1 cellular context compared by ENCODE assay signal in genomic region chr1:234963180-234963903, GRCh38.
TF ChIP-seq lines count a peak whose summit lies in the region.

No MANE protein-coding gene starts in this region.

TF ChIP-seq in HepG2, 621 proteins besides CTCF, POLR2A, EP300 and RAD21 (continued from another document and continues in another):
- TF ChIP-seq BORCS8-MEF2B (CRISPR knock-in tag; IDR thresholded peaks at IDR 0.05) (peak; percentile 42), ZFYVE20 (CRISPR knock-in tag; IDR thresholded peaks at IDR 0.05; ENCODE audit: borderline replicate concordance, low read depth) (no peak), POLR2G (IDR thresholded peaks at IDR 0.05; ENCODE audit: low read depth, low read length) (0 out of 2 replicates have a peak, but pooled peaks have one; percentile 65), ZNF737 (CRISPR knock-in tag; IDR thresholded peaks at IDR 0.05; ENCODE audit: borderline replicate concordance) (no peak), ZNF24 (IDR thresholded peaks at IDR 0.05) (0 out of 2 replicates have a peak, but pooled peaks have one; percentile 10), HMGXB3 (CRISPR knock-in tag; IDR thresholded peaks at IDR 0.05; ENCODE audit: borderline replicate concordance) (peak; percentile 11; the same call in 1 of the 2 replicates), KLF16 (CRISPR knock-in tag; IDR thresholded peaks at IDR 0.05) (peak in 1 of 2 experiments; percentile 69; a peak in 2 of 4 replicates), IKZF5 (CRISPR knock-in tag; IDR thresholded peaks at IDR 0.05) (peak; percentile 94), PBX3 (CRISPR knock-in tag; IDR thresholded peaks at IDR 0.05; ENCODE audit: borderline replicate concordance) (no peak), FOXP4 (CRISPR knock-in tag; IDR thresholded peaks at IDR 0.05) (peak; percentile 95), RARA (CRISPR knock-in tag; IDR thresholded peaks at IDR 0.05) (peak; percentile 86), ZNF280D (CRISPR knock-in tag; IDR thresholded peaks at IDR 0.05) (0 out of 2 replicates have a peak, but pooled peaks have one; percentile 21), ZNF878 (CRISPR knock-in tag; IDR thresholded peaks at IDR 0.05) (peak; percentile 41; the same call in 1 of the 2 replicates), TAF1 (CRISPR knock-in tag; IDR thresholded peaks at IDR 0.05) (peak; percentile 23; the same call in 1 of the 2 replicates), TIGD3 (CRISPR knock-in tag; IDR thresholded peaks at IDR 0.05; ENCODE audit: borderline replicate concordance) (no peak; the same call in 1 of the 2 replicates), ZNF773 (CRISPR knock-in tag; IDR thresholded peaks at IDR 0.05; ENCODE audit: borderline replicate concordance) (no peak), RCOR2 (CRISPR knock-in tag; IDR thresholded peaks at IDR 0.05) (0 out of 2 replicates have a peak, but pooled peaks have one; percentile 31), POGK (CRISPR knock-in tag; conservative IDR thresholded peaks at IDR 0.05) (peak; percentile 38; the same call in 1 of the 2 replicates), CEBPB (IDR thresholded peaks at IDR 0.05; ENCODE audit: borderline replicate concordance, low read depth, low read length) (peak; percentile 84), MNT (IDR thresholded peaks at IDR 0.05) (peak; percentile 35; the same call in 1 of the 2 replicates), ZNF329 (CRISPR knock-in tag; IDR thresholded peaks at IDR 0.05; ENCODE audit: low read depth) (no peak), YEATS4 (CRISPR knock-in tag; IDR thresholded peaks at IDR 0.05; ENCODE audit: borderline replicate concordance) (peak; percentile 25; the same call in 1 of the 2 replicates), ELF4 (CRISPR knock-in tag; IDR thresholded peaks at IDR 0.05; ENCODE audit: borderline replicate concordance) (peak; percentile 92; the same call in 1 of the 2 replicates), ZNF710 (CRISPR knock-in tag; IDR thresholded peaks at IDR 0.05; ENCODE audit: borderline replicate concordance) (0 out of 2 replicates have a peak, but pooled peaks have one; percentile 37), ZNF766 (CRISPR knock-in tag; IDR thresholded peaks at IDR 0.05; ENCODE audit: borderline replicate concordance) (no peak), ZMYM2 (CRISPR knock-in tag; IDR thresholded peaks at IDR 0.05) (peak; percentile 63; the same call in 1 of the 2 replicates), DMTF1 (CRISPR knock-in tag; IDR thresholded peaks at IDR 0.05) (no peak), NR2C2 (CRISPR knock-in tag; IDR thresholded peaks at IDR 0.05; ENCODE audit: borderline replicate concordance) (peak; percentile 75; the same call in 1 of the 2 replicates), ZNF292 (CRISPR knock-in tag; IDR thresholded peaks at IDR 0.05; ENCODE audit: borderline replicate concordance, low read depth) (peak; percentile 44; the same call in 1 of the 2 replicates), ZNF160 (CRISPR knock-in tag; IDR thresholded peaks at IDR 0.05) (no peak), ZBTB21 (CRISPR knock-in tag; IDR thresholded peaks at IDR 0.05) (no peak; the same call in 1 of the 2 replicates), ZNF207 (IDR thresholded peaks at IDR 0.05; ENCODE audit: borderline replicate concordance) (no peak)
